In genomic region chr3:141913150-141913811, GRCh38 we compare ENCODE assay signal across 8 cellular contexts. TPM values are rescaled to one million over a fixed set of nuclear protein-coding genes. Genes with fewer than 3 reads are reported as not detected.
A peak's percentile ranks its signal among the peaks of the same experiment; 100 is the strongest.
DNase-seq lines count a peak whose midpoint lies in the region; ATAC-seq and TF ChIP-seq lines count a peak whose summit lies in the region.

No MANE protein-coding gene starts in this region.

- ATAC-seq in GM18867 (IDR thresholded peaks at IDR 0.05; ENCODE audit: unreplicated experiment) (peak; percentile 60), right lobe of liver (peak; percentile 79 to 88 (median 86)), thoracic aorta (ENCODE audit: insufficient number of reproducible peaks, low FRiP score, low read depth) (no peak)

- WGBS in right lobe of liver (ENCODE audit: insufficient coverage, low coverage, low lambda C conversion rate, missing lambda C conversion rate): 9% methylated on average over 1 of the region's 1 CpG

- TF ChIP-seq POLR2A in right lobe of liver (IDR thresholded peaks at IDR 0.05): no peak

- DNase-seq in BJ (ENCODE audit: low read depth) (no peak), MM.1S (peak; percentile 66), T follicular helper cell (ENCODE audit: low read depth) (peak; percentile 15), cerebellar cortex (ENCODE audit: low spot score) (peak; percentile 55), right lobe of liver (no peak), thoracic aorta (ENCODE audit: low spot score) (no peak), OCI-M2 (lab: John Stamatoyannopoulos, UW; ENCODE audit: unreplicated experiment) (no peak)

- H3K4me1 ChIP-seq in MM.1S (ENCODE audit: low read length): no peaks in the 10 kb centered on the region
- no peaks in the 10 kb centered on the region for H3K4me1 ChIP-seq in right lobe of liver
- H3K4me1 ChIP-seq in thoracic aorta (ENCODE audit: control insufficient read depth in 1 of 2, low read depth in 2 of 2): no peaks in the 10 kb centered on the region

- TF ChIP-seq CTCF in BJ (IDR thresholded peaks at IDR 0.05; ENCODE audit: insufficient read depth, low read depth, low read length) (peak; percentile 70), MM.1S (IDR thresholded peaks at IDR 0.05; ENCODE audit: low read length) (peak; percentile 77), right lobe of liver (IDR thresholded peaks at IDR 0.05) (peak; percentile 64 to 76 (median 70)), thoracic aorta (IDR thresholded peaks at IDR 0.05) (peak; percentile 50)

- H3K27me3 ChIP-seq in BJ (ENCODE audit: control insufficient read depth, insufficient read depth, low read length) (no peaks in the 10 kb centered on the region), MM.1S (replicated peaks; ENCODE audit: insufficient read depth, low read length) (no peaks in the 10 kb centered on the region), right lobe of liver (no peaks in the 10 kb centered on the region), thoracic aorta (replicated peaks; ENCODE audit: insufficient read depth) (no peaks in the 10 kb centered on the region)

- H3K27ac ChIP-seq in MM.1S (ENCODE audit: low read length) (no peak overlapping the region), right lobe of liver (no peak overlapping the region), thoracic aorta (no peak overlapping the region)

- no peak overlapping the region for H3K4me3 ChIP-seq in BJ (ENCODE audit: low read depth, low read length)
- H3K4me3 ChIP-seq in MM.1S (ENCODE audit: low read length): no peak overlapping the region
- no peak overlapping the region for H3K4me3 ChIP-seq in right lobe of liver
- no peak overlapping the region for H3K4me3 ChIP-seq in thoracic aorta

- no peaks in the 10 kb centered on the region for H4K20me1 ChIP-seq in MM.1S (ENCODE audit: insufficient read depth, low read length)

- intact Hi-C loops in right lobe of liver (cut with DNase I): no loop called here

- POLR2A ChIA-PET in BJ (lab: Charles Lee): no interaction called here

- no peak overlapping the region for H2AFZ ChIP-seq in MM.1S (ENCODE audit: low read length)

- H3K9me3 ChIP-seq in MM.1S (replicated peaks; ENCODE audit: insufficient read depth, low read length): no peaks in the 10 kb centered on the region
- no peaks in the 10 kb centered on the region for H3K9me3 ChIP-seq in right lobe of liver
- no peaks in the 10 kb centered on the region for H3K9me3 ChIP-seq in thoracic aorta

- H3K36me3 ChIP-seq in BJ (ENCODE audit: control insufficient read depth, insufficient read depth, low read length) (peaks cover 3% of the 10 kb centered on the region), MM.1S (replicated peaks; ENCODE audit: insufficient read depth, low read length) (peaks cover 4% of the 10 kb centered on the region; the same call in 1 of the 2 replicates), right lobe of liver (no peaks in the 10 kb centered on the region), thoracic aorta (peaks cover 6% of the 10 kb centered on the region)

- H3K4me2 ChIP-seq in MM.1S (ENCODE audit: low read depth, low read length): no peak overlapping the region

- H3K79me2 ChIP-seq in MM.1S (ENCODE audit: low read length): no peaks in the 10 kb centered on the region

- no peaks in the 10 kb centered on the region; the same call in 1 of the 2 replicates for H3F3A ChIP-seq in MM.1S (ENCODE audit: insufficient read depth, low read length)

- no peak overlapping the region for H3K9ac ChIP-seq in MM.1S (ENCODE audit: low read length)

- H3K9me2 ChIP-seq in MM.1S (replicated peaks; ENCODE audit: insufficient read depth, low read length): no peaks in the 10 kb centered on the region

- CTCF ChIA-PET in BJ (lab: Yijun Ruan, JAX): interaction anchor here (0.6 to 1.9 kb wide), 15 partner anchors 9 to 442 kb away, joined by 3 to 14 read pairs (median 3); partner anchors contain the start of gene ATP1B3

RNA-seq across cellular contexts. Expression of gene ATP1B3, which starts 36.8 kb away (rescaled TPM):
- 59.7 and 143 TPM in 2 replicates for polyA plus RNA-seq in BJ (2011; rRNA removed)
- 47.3 and 68.4 TPM in 2 replicates for polyA minus RNA-seq in BJ (2011; rRNA and poly(A)+ RNA removed)
- total RNA-seq in right lobe of liver (10 to 100 TPM in 3 of 6 experiments, 1 to 10 TPM in 3; 6.6 to 19.4 (median 9.3) TPM), thoracic aorta (100 to 1,000 TPM in 1 of 2 donors, 10 to 100 TPM in 1; 78.7 to 106 TPM)

Comparison
In these comparisons a context has a peak if more than half of its experiments do, and no peak if none do; other contexts are left out.
1. DNase-seq: peak in MM.1S (single experiment), T follicular helper cell (single experiment) and cerebellar cortex (single experiment); none in BJ (single experiment), right lobe of liver (0 of 3), thoracic aorta (single experiment) and OCI-M2 (single experiment).
2. Peak in every context shown above with its lines, with median percentiles within 50 percentile points of each other: CTCF ChIP-seq.